6 cellular contexts compared by ENCODE assay signal in genomic region chr3:49804141-49805041, GRCh38. TPM values are rescaled to one million over a fixed set of nuclear protein-coding genes. Genes with fewer than 3 reads are reported as not detected.
DNase-seq lines count a peak whose midpoint lies in the region; ATAC-seq and TF ChIP-seq lines count a peak whose summit lies in the region.

No MANE protein-coding gene starts in this region.

- H3K27ac ChIP-seq in PC-3 (ENCODE audit: low read length) (no peak overlapping the region), esophagus squamous epithelium (peak overlapping the region; percentile 96 to 98 (median 97)), stomach smooth muscle (ENCODE audit: low read length) (peak overlapping the region; percentile 67)

- H3K79me2 ChIP-seq in PC-3 (ENCODE audit: low read length), result no peaks in the 10 kb centered on the region

- no peak overlapping the region for H3K4me3 ChIP-seq in PC-3 (ENCODE audit: low read length)
- H3K4me3 ChIP-seq in esophagus squamous epithelium, result peak overlapping the region; percentile 87 to 93 (median 90)
- peak overlapping the region; percentile 81 to 93 for H3K4me3 ChIP-seq in stomach smooth muscle (ENCODE audit: low read length in 2 of 2)

- H3K27me3 ChIP-seq in PC-3 (ENCODE audit: low read length) (no peaks in the 10 kb centered on the region), esophagus squamous epithelium (peaks cover 0 to 2% (median 0%) of the 10 kb centered on the region in 4 donors), stomach smooth muscle (ENCODE audit: control insufficient read depth in 1 of 2, insufficient read depth in 2 of 2, low read length in 2 of 2) (no peaks in the 10 kb centered on the region)

- 22 to 40% methylated on average over 2 to 14 of the region's 26 CpGs for WGBS in esophagus squamous epithelium, 2 donors

- no peaks in the 10 kb centered on the region for H3K9me2 ChIP-seq in PC-3 (replicated peaks; ENCODE audit: low read length)

- no peak for ATAC-seq in PC-3
- ATAC-seq in HG02588 (IDR thresholded peaks at IDR 0.05; ENCODE audit: unreplicated experiment), result no peak
- ATAC-seq in HG03520 (IDR thresholded peaks at IDR 0.05; ENCODE audit: unreplicated experiment), result no peak

- H3K4me2 ChIP-seq in PC-3 (ENCODE audit: low read length), result peak overlapping the region; percentile 92

- TF ChIP-seq POLR2A in esophagus squamous epithelium (IDR thresholded peaks at IDR 0.05), result no peak

- POLR2A ChIA-PET in PC-3 (lab: Charles Lee; ENCODE audit: unreplicated experiment), result no interaction called here

- H4K20me1 ChIP-seq in PC-3 (ENCODE audit: low read length), result no peaks in the 10 kb centered on the region

- CTCF ChIA-PET in PC-3 (lab: Charles Lee), result interaction anchor here (0.6 to 2.3 kb wide), 3 partner anchors 24 to 102 kb away, joined by 3 to 18 read pairs (median 15); no protein-coding TSS in a partner anchor

- no peaks in the 10 kb centered on the region for H3K9me3 ChIP-seq in PC-3 (ENCODE audit: low read length)
- H3K9me3 ChIP-seq in esophagus squamous epithelium, result no peaks in the 10 kb centered on the region
- H3K9me3 ChIP-seq in stomach smooth muscle (ENCODE audit: control insufficient read depth in 2 of 2, low read length in 2 of 2), result no peaks in the 10 kb centered on the region

- TF ChIP-seq CTCF in PC-3 (conservative IDR thresholded peaks at IDR 0.05; ENCODE audit: low read depth, low read length), result no peak
- no peak for TF ChIP-seq CTCF in esophagus squamous epithelium (IDR thresholded peaks at IDR 0.05)

- H3K9ac ChIP-seq in PC-3 (ENCODE audit: low read length) (no peak overlapping the region), stomach smooth muscle (ENCODE audit: low read length in 2 of 2) (peak overlapping the region; percentile 60 to 62)

- H3K4me1 ChIP-seq in PC-3 (ENCODE audit: insufficient read depth, low read length), result peaks cover 20% of the 10 kb centered on the region
- H3K4me1 ChIP-seq in esophagus squamous epithelium, result peaks cover 50 to 77% (median 51%) of the 10 kb centered on the region in 3 donors
- peaks cover 51% of the 10 kb centered on the region for H3K4me1 ChIP-seq in stomach smooth muscle (ENCODE audit: control insufficient read depth, insufficient read depth, low read length)

- no peak overlapping the region for H2AFZ ChIP-seq in PC-3 (ENCODE audit: low read length)

- H3K36me3 ChIP-seq in PC-3 (ENCODE audit: low read depth, low read length) (no peaks in the 10 kb centered on the region), esophagus squamous epithelium (peaks cover 0 to 19% (median 3%) of the 10 kb centered on the region in 3 donors), stomach smooth muscle (ENCODE audit: control insufficient read depth in 2 of 2, insufficient read depth in 2 of 2, low read length in 2 of 2) (peaks cover 2 to 3% of the 10 kb centered on the region in 2 donors)

- intact Hi-C loops in PC-3 (cut with micrococcal nuclease) (no loop called here), esophagus squamous epithelium (cut with DNase I) (loop anchor here (5.0 kb wide), 1 partner anchor 98 kb away; the partner anchor contains the start of gene MST1R)

- no TSS peak for BruUV-seq in PC-3 (replicated peaks; lab: Mats Ljungman, UMichigan)

- DNase-seq in PC-3 (no peak), esophagus squamous epithelium (lab: John Stamatoyannopoulos, UW) (no peak)
- DNase-seq in activated effector memory CD4-positive, alpha-beta T cell treated with anti-CD3 and anti-CD28 coated beads, Interleukin-2, amount 50 U/mL, for 16 hours, result no peak

- no peaks in the 10 kb centered on the region for H3F3A ChIP-seq in PC-3 (ENCODE audit: low read length, unreplicated experiment)

RNA-seq across cellular contexts. Expression of gene INKA1, which starts 1.3 kb away (rescaled TPM):
- 1.3 and 5.8 TPM in 2 replicates for total RNA-seq in PC-3 (2014; rRNA removed)
- total RNA-seq in esophagus squamous epithelium, result 10 to 100 TPM; 15.2 to 23.3 (median 19.9) TPM

RNA-seq across cellular contexts. Expression of gene CDHR4, which starts 4.7 kb away (rescaled TPM):
- total RNA-seq in PC-3 (2014; rRNA removed), result not detected in 2 replicates
- total RNA-seq in esophagus squamous epithelium, result not detected

RNA-seq across cellular contexts. Expression of gene UBA7, which starts 9.4 kb away (rescaled TPM):
- total RNA-seq in PC-3 (2014; rRNA removed) (3.3 and 3.6 TPM in 2 replicates), esophagus squamous epithelium (10 to 100 TPM in 3 of 4 donors, 1 to 10 TPM in 1; 8.1 to 43.3 (median 33.8) TPM)

RNA-seq across cellular contexts. Expression of gene IP6K1, which starts 18.0 kb away (rescaled TPM):
- total RNA-seq in PC-3 (2014; rRNA removed) (50.3 and 51.0 TPM in 2 replicates), esophagus squamous epithelium (10 to 100 TPM; 23.0 to 35.1 (median 28.1) TPM)

RNA-seq across cellular contexts. Expression of gene TRAIP, which starts 52.0 kb away (rescaled TPM):
- total RNA-seq in PC-3 (2014; rRNA removed) (21.6 and 27.8 TPM in 2 replicates), esophagus squamous epithelium (10 to 100 TPM in 1 of 4 donors, 1 to 10 TPM in 3; 2.3 to 10.1 (median 4.1) TPM)
